ENCODE assay signal across 26 cellular contexts in genomic region chrX:103847174-103847870, GRCh38. TPM values are rescaled to one million over a fixed set of nuclear protein-coding genes. Genes with fewer than 3 reads are reported as not detected.
DNase-seq lines count a peak whose midpoint lies in the region; ATAC-seq and TF ChIP-seq lines count a peak whose summit lies in the region.
"Had no signal": no experiment of that assay in that cellular context is flagged by ENCODE, and none has a peak within 500 bp of the region (broad histone marks: within the 10 kb centered on the region; RNA-seq: fewer than 3 reads in every experiment).

No MANE protein-coding gene starts in this region.

- H3K4me3 ChIP-seq in SK-N-SH (ENCODE audit: low read depth in 2 of 2, low read length in 1 of 2) (no peak overlapping the region), mammary epithelial cell (replicated peaks in 1 of 3; ENCODE audit: insufficient read depth in 1 of 3, low read depth in 2 of 3, low read length in 3 of 3) (no peak overlapping the region)
- H3K4me3 ChIP-seq: coronary artery, esophagus squamous epithelium, neural progenitor cell, sigmoid colon had no signal

- no peaks in the 10 kb centered on the region; a peak in 1 of 4 replicates for H3K4me1 ChIP-seq in SK-N-SH (ENCODE audit: control insufficient read depth in 1 of 2, insufficient read depth in 2 of 2, low read depth in 1 of 2, low read length in 1 of 2)
- peaks cover 20% of the 10 kb centered on the region for H3K4me1 ChIP-seq in mammary epithelial cell (ENCODE audit: insufficient read depth, low read length)
- H3K4me1 ChIP-seq: esophagus squamous epithelium, neural progenitor cell, sigmoid colon had no signal

- H3K9me3 ChIP-seq in SK-N-SH = no peaks in the 10 kb centered on the region
- no peaks in the 10 kb centered on the region for H3K9me3 ChIP-seq in mammary epithelial cell (replicated peaks; ENCODE audit: insufficient read depth, low read length)
- H3K9me3 ChIP-seq: esophagus squamous epithelium, sigmoid colon had no signal

- no peak for TF ChIP-seq RAD21 in SK-N-SH (IDR thresholded peaks at IDR 0.05; ENCODE audit: low read length)

- CTCF ChIA-PET in SK-N-SH (lab: Yijun Ruan, JAX) (interaction anchor here (0.7 to 1.2 kb wide), 4 partner anchors 12 to 1075 kb away, joined by 3 to 4 read pairs (median 3); no protein-coding TSS in a partner anchor), mammary epithelial cell (lab: Charles Lee; ENCODE audit: low non-redundant PET) (interaction anchor here (0.6 kb wide), 1 partner anchor 72 kb away, joined by 3 read pairs; no protein-coding TSS in a partner anchor)

- 24% methylated on average over 5 of the region's 5 CpGs for WGBS in SK-N-SH (ENCODE audit: low lambda C conversion rate)
- 49% methylated on average over 3 of the region's 5 CpGs for WGBS in mammary epithelial cell (ENCODE audit: low coverage, missing lambda C conversion rate)

- intact Hi-C loops in mammary epithelial cell (cut with micrococcal nuclease) = loop anchor here (5.0 kb wide), 1 partner anchor 1345 kb away; no protein-coding TSS in a partner anchor

- H3K9me2 ChIP-seq in SK-N-SH = no peaks in the 10 kb centered on the region

- H3K4me3 Mint-ChIP-seq in stimulated activated effector memory CD8-positive, alpha-beta T cell treated with anti-CD3 and anti-CD28 coated beads, Interleukin-12 subunit alpha, Interleukin-12 subunit beta, amount 100 ng/mL, for 72 hours = no peak overlapping the region
- H3K4me3 Mint-ChIP-seq: activated T-cell treated with anti-CD3 and anti-CD28 coated beads, Interleukin-2, amount 50 U/mL, for 4 hours; neural progenitor cell; T-helper 2 cell treated with Interferon-gamma antibody and Interleukin-4, amounts not matched to agents 5 μg/mL and 100 μg/mL, for 36 hours; type B pancreatic cell had no signal

- no peak for TF ChIP-seq EP300 in SK-N-SH (IDR thresholded peaks at IDR 0.05; ENCODE audit: borderline replicate concordance in 1 of 2, low read depth in 1 of 2, low read length in 1 of 2)

- H4K20me1 ChIP-seq in SK-N-SH (ENCODE audit: insufficient read depth) (no peaks in the 10 kb centered on the region), mammary epithelial cell (ENCODE audit: insufficient read depth, low read length) (no peaks in the 10 kb centered on the region)

- TF ChIP-seq CTCF in SK-N-SH (IDR thresholded peaks at IDR 0.05) = no peak
- no peak for TF ChIP-seq CTCF in mammary epithelial cell (conservative IDR thresholded peaks at IDR 0.05 in 1 of 2, IDR thresholded peaks at IDR 0.05 in 1 of 2; ENCODE audit: extremely low read depth in 1 of 2, insufficient read depth in 1 of 2, low read depth in 1 of 2, low read length in 2 of 2)

- in situ Hi-C loops in mammary epithelial cell (cut with MboI; ENCODE audit: low sequenced_read_pairs in 2 of 2) = loop anchor here (10.0 to 25.0 kb wide), 3 partner anchors 90 to 290 kb away; no protein-coding TSS in a partner anchor

- H3K9me3 Mint-ChIP-seq in stimulated activated effector memory CD8-positive, alpha-beta T cell treated with anti-CD3 and anti-CD28 coated beads, Interleukin-12 subunit alpha, Interleukin-12 subunit beta, amount 100 ng/mL, for 72 hours = no peaks in the 10 kb centered on the region
- H3K9me3 Mint-ChIP-seq: activated T-cell treated with anti-CD3 and anti-CD28 coated beads, Interleukin-2, amount 50 U/mL, for 4 hours; T-helper 2 cell treated with Interferon-gamma antibody and Interleukin-4, amounts not matched to agents 5 μg/mL and 100 μg/mL, for 36 hours; type B pancreatic cell had no signal

- peak overlapping the region in 1 of 2 experiments; percentile 53; a peak in 2 of 4 replicates for H3K27ac ChIP-seq in SK-N-SH (ENCODE audit: low read depth in 2 of 2, low read length in 1 of 2)
- peak overlapping the region; percentile 94 for H3K27ac ChIP-seq in mammary epithelial cell (ENCODE audit: insufficient read depth, low read depth, low read length)
- H3K27ac ChIP-seq: 22Rv1, coronary artery, esophagus squamous epithelium, neural progenitor cell, sigmoid colon, VCaP had no signal

- H3F3A ChIP-seq in SK-N-SH (replicated peaks; ENCODE audit: insufficient read depth) = peaks cover 10% of the 10 kb centered on the region

- H3K79me2 ChIP-seq in SK-N-SH (ENCODE audit: insufficient read depth) = no peaks in the 10 kb centered on the region
- H3K79me2 ChIP-seq in mammary epithelial cell (ENCODE audit: insufficient read depth, low read length) = no peaks in the 10 kb centered on the region

- H3K27me3 ChIP-seq in SK-N-SH (ENCODE audit: insufficient read depth) = no peaks in the 10 kb centered on the region
- no peaks in the 10 kb centered on the region for H3K27me3 ChIP-seq in mammary epithelial cell (ENCODE audit: insufficient read depth, low read length)
- H3K27me3 ChIP-seq: esophagus squamous epithelium, neural progenitor cell had no signal

- H2AFZ ChIP-seq in SK-N-SH (ENCODE audit: low read depth) (no peak overlapping the region), mammary epithelial cell (ENCODE audit: low read depth, low read length) (peak overlapping the region; percentile 1)
- H2AFZ ChIP-seq: neural progenitor cell had no signal

- TSS peak; percentile 67 for BruUV-seq in mammary epithelial cell (replicated peaks; lab: Mats Ljungman, UMichigan)

- H3K4me2 ChIP-seq in SK-N-SH = 0 out of 2 replicates have a peak overlapping the region, but pooled peaks have one; percentile 3
- peak overlapping the region; percentile 25 for H3K4me2 ChIP-seq in mammary epithelial cell (ENCODE audit: insufficient read depth, low read depth, low read length)
- H3K4me2 ChIP-seq: neural progenitor cell had no signal

- dilution Hi-C loops in mammary epithelial cell (cut with HindIII; ENCODE audit: low sequenced_read_pairs) = no loop called here

- no peak overlapping the region for H3K9ac ChIP-seq in SK-N-SH
- peak overlapping the region; percentile 31 for H3K9ac ChIP-seq in mammary epithelial cell (ENCODE audit: insufficient read depth, low read length)
- H3K9ac ChIP-seq: neural progenitor cell had no signal

- H3K27ac Mint-ChIP-seq in stimulated activated effector memory CD8-positive, alpha-beta T cell treated with anti-CD3 and anti-CD28 coated beads, Interleukin-12 subunit alpha, Interleukin-12 subunit beta, amount 100 ng/mL, for 72 hours = no peak overlapping the region
- H3K27ac Mint-ChIP-seq: neural progenitor cell; T-helper 2 cell treated with Interferon-gamma antibody and Interleukin-4, amounts not matched to agents 5 μg/mL and 100 μg/mL, for 36 hours; type B pancreatic cell had no signal

- no peaks in the 10 kb centered on the region for H3K36me3 Mint-ChIP-seq in stimulated activated effector memory CD8-positive, alpha-beta T cell treated with anti-CD3 and anti-CD28 coated beads, Interleukin-12 subunit alpha, Interleukin-12 subunit beta, amount 100 ng/mL, for 72 hours
- H3K36me3 Mint-ChIP-seq: neural progenitor cell, type B pancreatic cell had no signal

- peaks cover 9% of the 10 kb centered on the region for H3K4me1 Mint-ChIP-seq in stimulated activated effector memory CD8-positive, alpha-beta T cell treated with anti-CD3 and anti-CD28 coated beads, Interleukin-12 subunit alpha, Interleukin-12 subunit beta, amount 100 ng/mL, for 72 hours

- DNase-seq in SK-N-SH = no peak
- peak; percentile 68 for DNase-seq in NCI-H226
- peak; percentile 84 for DNase-seq in mammary epithelial cell
- DNase-seq in stimulated activated effector memory CD8-positive, alpha-beta T cell treated with anti-CD3 and anti-CD28 coated beads, Interleukin-12 subunit alpha, Interleukin-12 subunit beta, amount 100 ng/mL, for 72 hours (ENCODE audit: low spot score in 2 of 2) = no peak
- DNase-seq in stimulated activated naive CD8-positive, alpha-beta T cell treated with anti-CD3 and anti-CD28 coated beads, Interleukin-15, Interleukin-2, amounts not matched to agents 100 U/mL and 50 U/mL, for 24 hours = no peak
- DNase-seq in activated CD4-positive, alpha-beta T cell treated with anti-CD3 and anti-CD28 coated beads, Interleukin-2, amount 50 U/mL, for 48 hours = no peak
- DNase-seq: activated CD4-positive, alpha-beta T cell treated with anti-CD3 and anti-CD28 coated beads for 48 hours; activated naive CD4-positive, alpha-beta T cell; activated T-cell treated with anti-CD3 and anti-CD28 coated beads, Interleukin-2, amount 50 U/mL, for 4 hours; amniotic stem cell; esophagus squamous epithelium; KBM-7; NCI-H1436 treated with DMSO at 0.1 percent for 48 hours; NCI-H2107; NCI-H510A treated with DMSO at 0.1 percent for 48 hours; NK-92 treated with Interleukin-12 subunit alpha and Interleukin-12 subunit beta, amount 100 ng/mL, for 24 hours; sigmoid colon had no signal

- H3K36me3 ChIP-seq in SK-N-SH (replicated peaks in 1 of 2; ENCODE audit: control insufficient read depth in 1 of 2, insufficient read depth in 2 of 2, low read length in 1 of 2) (no peaks in the 10 kb centered on the region), mammary epithelial cell (ENCODE audit: insufficient read depth, low read length) (no peaks in the 10 kb centered on the region)
- H3K36me3 ChIP-seq: esophagus squamous epithelium, neural progenitor cell, sigmoid colon had no signal

- POLR2A ChIA-PET in SK-N-SH (lab: Yijun Ruan, JAX) = no interaction called here

- ATAC-seq in SK-N-SH treated with all-trans-retinoic acid at 6 μM for 48 hours = no peak
- peak; percentile 16 for ATAC-seq in stimulated activated effector memory CD8-positive, alpha-beta T cell treated with anti-CD3 and anti-CD28 coated beads, Interleukin-12 subunit alpha, Interleukin-12 subunit beta, amount 100 ng/mL, for 72 hours
- no peak for ATAC-seq in HG03045 (IDR thresholded peaks at IDR 0.05; ENCODE audit: unreplicated experiment)
- no peak for ATAC-seq in stimulated activated naive CD8-positive, alpha-beta T cell treated with anti-CD3 and anti-CD28 coated beads, Interleukin-15, Interleukin-2, amounts not matched to agents 100 U/mL and 50 U/mL, for 24 hours
- ATAC-seq: activated T-cell treated with anti-CD3 and anti-CD28 coated beads, Interleukin-2, amount 50 U/mL, for 4 hours had no signal

TF ChIP-seq in SK-N-SH, 30 proteins besides CTCF, POLR2A, EP300 and RAD21 (continues in another document):
- peak; percentile 10; the same call in 1 of the 2 replicates for TF ChIP-seq TCF12 (IDR thresholded peaks at IDR 0.05)

RNA-seq across cellular contexts. Expression of gene RAB9B, which starts 15.3 kb away (rescaled TPM):
- 0.64 and 0.96 TPM in 2 replicates for polyA plus RNA-seq in SK-N-SH (2012; rRNA removed)
- 0.90 and 0.94 TPM in 2 replicates for polyA plus RNA-seq in SK-N-SH (2012; cell fraction: cytosol; rRNA removed)
- 1.1 and 2.3 TPM in 2 replicates for polyA plus RNA-seq in SK-N-SH (2012; cell fraction: nucleus; rRNA removed)
- 1 to 10 TPM in 1 of 2 donors, under 1 TPM in 1; 0.80 to 4.5 TPM for total RNA-seq in mammary epithelial cell
- polyA plus RNA-seq in mammary epithelial cell = 0.67 TPM
- polyA minus RNA-seq in mammary epithelial cell = 1.5 TPM
- total RNA-seq: HT-29 had no signal

Comparison
In these comparisons a context has a peak if more than half of its experiments do, and no peak if none do; other contexts are left out.
1. DNase-seq: peak in NCI-H226 (single experiment) and mammary epithelial cell (single experiment); none in SK-N-SH (single experiment), stimulated activated effector memory CD8-positive, alpha-beta T cell treated with anti-CD3 and anti-CD28 coated beads, Interleukin-12 subunit alpha, Interleukin-12 subunit beta, amount 100 ng/mL, for 72 hours (0 of 2), stimulated activated naive CD8-positive, alpha-beta T cell treated with anti-CD3 and anti-CD28 coated beads, Interleukin-15, Interleukin-2, amounts not matched to agents 100 U/mL and 50 U/mL, for 24 hours (single experiment) and activated CD4-positive, alpha-beta T cell treated with anti-CD3 and anti-CD28 coated beads, Interleukin-2, amount 50 U/mL, for 48 hours (0 of 2).